In genomic region chr7:46930336-46930735, GRCh38 we compare ENCODE assay signal across 10 cellular contexts.
DNase-seq lines count a peak whose midpoint lies in the region; ATAC-seq and TF ChIP-seq lines count a peak whose summit lies in the region.
"Had no signal": no experiment of that assay in that cellular context is flagged by ENCODE, and none has a peak within 500 bp of the region (broad histone marks: within the 10 kb centered on the region; RNA-seq: fewer than 3 reads in every experiment).

No MANE protein-coding gene starts in this region.

- H2AFZ ChIP-seq in GM23248 = 0 out of 2 replicates have a peak overlapping the region, but pooled peaks have one; percentile 9
- H2AFZ ChIP-seq in OCI-LY3 (ENCODE audit: low read depth, low read length) = peak overlapping the region; percentile 57

- peaks cover 58% of the 10 kb centered on the region for H3F3A ChIP-seq in GM23248 (ENCODE audit: insufficient read depth)

- H3K4me1 ChIP-seq in GM23248 (ENCODE audit: insufficient read depth) (peaks cover 60% of the 10 kb centered on the region), OCI-LY3 (ENCODE audit: low read length) (peaks cover 65% of the 10 kb centered on the region), colonic mucosa (no peaks in the 10 kb centered on the region)

- no peak for TF ChIP-seq CTCF in OCI-LY3 (IDR thresholded peaks at IDR 0.05; ENCODE audit: low read depth, low read length)
- no peak for TF ChIP-seq CTCF in epithelial cell of proximal tubule (conservative IDR thresholded peaks at IDR 0.05; ENCODE audit: low read depth, low read length)
- no peak for TF ChIP-seq CTCF in retinal pigment epithelial cell (conservative IDR thresholded peaks at IDR 0.05; ENCODE audit: low read depth, low read length)
- TF ChIP-seq CTCF in colonic mucosa (IDR thresholded peaks at IDR 0.05) = no peak

- H3K36me3 Mint-ChIP-seq in activated naive CD4-positive, alpha-beta T cell treated with anti-CD3 and anti-CD28 coated beads, Interleukin-2, amount 50 U/mL, for 72 hours = no peaks in the 10 kb centered on the region
- H3K36me3 Mint-ChIP-seq: activated naive CD4-positive, alpha-beta T cell treated with anti-CD3 and anti-CD28 coated beads, Interleukin-2, amount 50 U/mL, for 24 hours; natural killer cell treated with Interleukin-12 subunit alpha and Interleukin-12 subunit beta and Interleukin-15 and Interleukin-18, amount 100 ng/mL, for 72 hours had no signal

- H3K9me3 Mint-ChIP-seq in activated naive CD4-positive, alpha-beta T cell treated with anti-CD3 and anti-CD28 coated beads, Interleukin-2, amount 50 U/mL, for 72 hours = peaks cover 0 to 4% of the 10 kb centered on the region in 2 donors
- H3K9me3 Mint-ChIP-seq: activated naive CD4-positive, alpha-beta T cell treated with anti-CD3 and anti-CD28 coated beads, Interleukin-2, amount 50 U/mL, for 24 hours had no signal

- H4K20me1 ChIP-seq in GM23248 (ENCODE audit: insufficient read depth) (no peaks in the 10 kb centered on the region), OCI-LY3 (ENCODE audit: insufficient read depth, low read length) (no peaks in the 10 kb centered on the region)

- H3K27ac ChIP-seq in GM23248 (peak overlapping the region; percentile 52), OCI-LY3 (ENCODE audit: low read length) (peak overlapping the region; percentile 78), colonic mucosa (no peak overlapping the region)

- 2 to 4% methylated on average over 3 of the region's 3 CpGs for WGBS in GM23248 (ENCODE audit: low coverage in 1 of 2, low lambda C conversion rate in 2 of 2, missing lambda C conversion rate in 2 of 2), 2 experiments

- H3K36me3 ChIP-seq in GM23248 (ENCODE audit: low read depth) = no peaks in the 10 kb centered on the region
- H3K36me3 ChIP-seq in OCI-LY3 (replicated peaks; ENCODE audit: low read depth, low read length) = peaks cover 5% of the 10 kb centered on the region
- H3K36me3 ChIP-seq in colonic mucosa = no peaks in the 10 kb centered on the region

- no peaks in the 10 kb centered on the region for H3K27me3 ChIP-seq in GM23248 (replicated peaks; ENCODE audit: insufficient read depth)
- no peaks in the 10 kb centered on the region for H3K27me3 ChIP-seq in OCI-LY3 (ENCODE audit: low read depth, low read length)
- no peaks in the 10 kb centered on the region for H3K27me3 ChIP-seq in colonic mucosa

- H3K9me3 ChIP-seq in GM23248 (ENCODE audit: low read depth) = no peaks in the 10 kb centered on the region
- no peaks in the 10 kb centered on the region for H3K9me3 ChIP-seq in OCI-LY3 (ENCODE audit: insufficient read depth, low read length)
- no peaks in the 10 kb centered on the region for H3K9me3 ChIP-seq in colonic mucosa

- 0 out of 2 replicates have a peak overlapping the region, but pooled peaks have one; percentile 2 for H3K9ac ChIP-seq in GM23248
- peak overlapping the region; percentile 45 for H3K9ac ChIP-seq in OCI-LY3 (ENCODE audit: low read length)
- H3K9ac ChIP-seq in colonic mucosa (ENCODE audit: low read depth in 2 of 2, low read length in 2 of 2) = no peak overlapping the region

- peak overlapping the region; percentile 68 for H3K4me2 ChIP-seq in GM23248 (ENCODE audit: unreplicated experiment)
- peak overlapping the region; percentile 77 for H3K4me2 ChIP-seq in OCI-LY3 (ENCODE audit: low read length)

- DNase-seq in GM23248 (peak; percentile 97), epithelial cell of proximal tubule (ENCODE audit: low read depth) (peak; percentile 86), retinal pigment epithelial cell (ENCODE audit: low read depth) (peak; percentile 61), HuH-7.5 (ENCODE audit: low spot score) (no peak), colonic mucosa (no peak)
- DNase-seq in activated effector memory CD4-positive, alpha-beta T cell treated with Interleukin-2 at 50 U/mL for 16 hours = no peak
- no peak for DNase-seq in activated naive CD4-positive, alpha-beta T cell treated with anti-CD3 and anti-CD28 coated beads, Interleukin-2, amount 50 U/mL, for 72 hours (ENCODE audit: low spot score in 2 of 2)

- H3K27ac Mint-ChIP-seq in activated naive CD4-positive, alpha-beta T cell treated with anti-CD3 and anti-CD28 coated beads, Interleukin-2, amount 50 U/mL, for 72 hours = no peak overlapping the region
- H3K27ac Mint-ChIP-seq: activated naive CD4-positive, alpha-beta T cell treated with anti-CD3 and anti-CD28 coated beads, Interleukin-2, amount 50 U/mL, for 24 hours; natural killer cell treated with Interleukin-12 subunit alpha and Interleukin-12 subunit beta and Interleukin-15 and Interleukin-18, amount 100 ng/mL, for 72 hours had no signal

- H3K9me2 ChIP-seq in GM23248 (ENCODE audit: insufficient read depth) = no peaks in the 10 kb centered on the region

- in situ Hi-C loops in GM23248 (cut with MboI) = no loop called here

- ATAC-seq in activated naive CD4-positive, alpha-beta T cell treated with anti-CD3 and anti-CD28 coated beads, Interleukin-2, amount 50 U/mL, for 72 hours = no peak
- ATAC-seq: natural killer cell treated with Interleukin-12 subunit alpha and Interleukin-12 subunit beta and Interleukin-15 and Interleukin-18, amount 100 ng/mL, for 72 hours had no signal

- intact Hi-C loops in colonic mucosa (cut with DNase I) = no loop called here

- H3K79me2 ChIP-seq in GM23248 (ENCODE audit: insufficient read depth) (no peaks in the 10 kb centered on the region), OCI-LY3 (ENCODE audit: low read length) (no peaks in the 10 kb centered on the region)

- no peak overlapping the region for H3K4me3 ChIP-seq in GM23248
- peak overlapping the region; percentile 48 for H3K4me3 ChIP-seq in OCI-LY3 (ENCODE audit: low read length)
- no peak overlapping the region for H3K4me3 ChIP-seq in epithelial cell of proximal tubule (ENCODE audit: low read depth, low read length)
- H3K4me3 ChIP-seq in retinal pigment epithelial cell (ENCODE audit: low read length) = no peak overlapping the region
- H3K4me3 ChIP-seq in colonic mucosa = no peak overlapping the region

Comparison
In these comparisons a context has a peak if more than half of its experiments do, and no peak if none do; other contexts are left out.
1. DNase-seq: peak in GM23248 (single experiment), epithelial cell of proximal tubule (single experiment) and retinal pigment epithelial cell (single experiment); none in activated effector memory CD4-positive, alpha-beta T cell treated with Interleukin-2 at 50 U/mL for 16 hours (single experiment), activated naive CD4-positive, alpha-beta T cell treated with anti-CD3 and anti-CD28 coated beads, Interleukin-2, amount 50 U/mL, for 72 hours (0 of 2), HuH-7.5 (single experiment) and colonic mucosa (single experiment).
2. H3K9ac ChIP-seq: peak in GM23248 (single experiment) and OCI-LY3 (single experiment); none in colonic mucosa (0 of 2).